Comparison of ENCODE assay signal across 11 cellular contexts in the genomic region with DNA sequence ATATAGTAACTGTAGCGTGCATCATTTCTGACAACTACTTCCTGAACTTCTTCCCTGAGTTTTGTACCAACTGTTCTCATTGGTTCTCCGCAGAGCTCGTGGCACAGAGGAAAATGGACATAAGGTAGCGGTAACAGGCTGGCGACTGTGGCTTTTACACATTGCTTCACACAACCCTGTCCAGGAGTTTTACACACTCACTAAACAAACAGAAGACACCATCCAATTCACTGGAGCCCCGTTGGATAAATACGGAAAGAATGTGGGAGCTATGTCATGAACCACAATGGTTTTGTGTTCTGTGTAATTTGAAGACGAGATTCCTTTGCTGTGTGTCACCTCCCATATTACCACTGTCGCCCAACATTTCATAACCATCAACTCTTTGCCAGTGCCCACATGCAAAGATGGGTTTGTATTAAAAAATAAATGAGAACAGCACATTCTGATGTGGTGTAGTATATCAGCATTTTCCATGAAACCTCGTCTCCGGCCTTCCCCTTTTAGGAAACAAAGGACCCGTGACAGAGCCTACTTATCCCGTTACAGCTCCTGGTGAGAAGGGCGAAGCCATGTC. TPM values are rescaled to one million over a fixed set of nuclear protein-coding genes. Genes with fewer than 3 reads are reported as not detected.
A peak's percentile ranks its signal among the peaks of the same experiment; 100 is the strongest.
DNase-seq lines count a peak whose midpoint lies in the region; ATAC-seq, FAIRE-seq and TF ChIP-seq lines count a peak whose summit lies in the region.
"Had no signal": no experiment of that assay in that cellular context is flagged by ENCODE, and none has a peak within 500 bp of the region (broad histone marks: within the 10 kb centered on the region; RNA-seq: fewer than 3 reads in every experiment).

No MANE protein-coding gene starts in this region.

- ATAC-seq in left colon: peak; percentile 68
- ATAC-seq in GM18520 (IDR thresholded peaks at IDR 0.05; ENCODE audit: unreplicated experiment): no peak
- no peak for ATAC-seq in GM19397 (IDR thresholded peaks at IDR 0.05; ENCODE audit: unreplicated experiment)

- DNase-seq in NCI-H2196 (lab: John Stamatoyannopoulos, UW; ENCODE audit: unreplicated experiment) (peak; percentile 23), NCI-H2196 treated with DMSO at 0.1 percent for 48 hours (lab: John Stamatoyannopoulos, UW; ENCODE audit: unreplicated experiment) (no peak), astrocyte of the spinal cord (ENCODE audit: low read depth, low spot score) (peak; percentile 99), left colon (no peak), urothelium cell line (ENCODE audit: low spot score) (peak; percentile 82), progenitor cell of endocrine pancreas (ENCODE audit: low spot score, unreplicated experiment) (no peak)
- DNase-seq: amygdala; stimulated activated naive CD4-positive, alpha-beta T cell treated with Interleukin-2 at 50 U/mL for 16 hours had no signal

- intact Hi-C loops in left colon (cut with DNase I, micrococcal nuclease): no loop called here

- peaks cover 4% of the 10 kb centered on the region for H3K9me3 Mint-ChIP-seq in progenitor cell of endocrine pancreas (ENCODE audit: low read depth)

- H3K27ac Mint-ChIP-seq in progenitor cell of endocrine pancreas: no peak overlapping the region
- H3K27ac Mint-ChIP-seq: B cell had no signal

- no peaks in the 10 kb centered on the region for H3K4me1 Mint-ChIP-seq in progenitor cell of endocrine pancreas (ENCODE audit: low read depth)
- H3K4me1 Mint-ChIP-seq: B cell had no signal

- FAIRE-seq in urothelium cell line (lab: Jason Lieb, UNC): peak; percentile 13

- no peak overlapping the region for H3K4me3 Mint-ChIP-seq in progenitor cell of endocrine pancreas (ENCODE audit: low read depth)
- H3K4me3 Mint-ChIP-seq: B cell had no signal

- H3K36me3 Mint-ChIP-seq in progenitor cell of endocrine pancreas (ENCODE audit: insufficient read depth): no peaks in the 10 kb centered on the region

- no peaks in the 10 kb centered on the region for H3K27me3 Mint-ChIP-seq in progenitor cell of endocrine pancreas
- H3K27me3 Mint-ChIP-seq: B cell had no signal

- in situ Hi-C loops in astrocyte of the spinal cord (cut with HindIII; ENCODE audit: low sequenced_read_pairs): no loop called here

- TF ChIP-seq CTCF in astrocyte of the spinal cord (IDR thresholded peaks at IDR 0.05; ENCODE audit: low read depth, low read length): no peak
- TF ChIP-seq CTCF in progenitor cell of endocrine pancreas (IDR thresholded peaks at IDR 0.05; ENCODE audit: unreplicated experiment): no peak

- no peak overlapping the region for H3K4me3 ChIP-seq in astrocyte of the spinal cord (ENCODE audit: low read depth, low read length)

RNA-seq across cellular contexts. Expression of a gene that starts 47.3 kb away (rescaled TPM):
- total RNA-seq in left colon: 10 to 100 TPM; 29.7 to 43.3 TPM
- total RNA-seq in progenitor cell of endocrine pancreas: 213 and 217 TPM in 2 replicates

Comparison
In these comparisons a context has a peak if more than half of its experiments do, and no peak if none do; other contexts are left out.
1. DNase-seq: peak in NCI-H2196 (single experiment), astrocyte of the spinal cord (single experiment) and urothelium cell line (single experiment); none in NCI-H2196 treated with DMSO at 0.1 percent for 48 hours (single experiment), left colon (0 of 2) and progenitor cell of endocrine pancreas (single experiment).